10 cellular contexts compared by ENCODE assay signal in genomic region chr2:113181491-113182051, GRCh38. TPM values are rescaled to one million over a fixed set of nuclear protein-coding genes. Genes with fewer than 3 reads are reported as not detected.
DNase-seq lines count a peak whose midpoint lies in the region; ATAC-seq, FAIRE-seq and TF ChIP-seq lines count a peak whose summit lies in the region.
"Had no signal": no experiment of that assay in that cellular context is flagged by ENCODE, and none has a peak within 500 bp of the region (broad histone marks: within the 10 kb centered on the region; RNA-seq: fewer than 3 reads in every experiment).

No MANE protein-coding gene starts in this region.

- TF ChIP-seq POLR2A in right lobe of liver (IDR thresholded peaks at IDR 0.05), result no peak

- DNase-seq in Right ventricle myocardium inferior (ENCODE audit: missing footprints), result peak; percentile 18
- DNase-seq in right cardiac atrium, result no peak
- peak; percentile 56 for DNase-seq in activated CD8-positive, alpha-beta T cell treated with anti-CD3 and anti-CD28 coated beads, Interleukin-2, amount 10 ng/mL, durations not matched to agents 7 days and 5 days
- DNase-seq in right lobe of liver, result peak in 1 of 3 donors; percentile 37
- no peak for DNase-seq in urothelium cell line (ENCODE audit: low spot score)
- DNase-seq in osteocyte (ENCODE audit: extremely low spot score, unreplicated experiment), result no peak
- DNase-seq in superior temporal gyrus (ENCODE audit: extremely low spot score), result no peak
- DNase-seq: kidney glomerular epithelial cell had no signal

- peak overlapping the region; percentile 83 for H3K27ac Mint-ChIP-seq in activated CD8-positive, alpha-beta T cell treated with anti-CD3 and anti-CD28 coated beads, Interleukin-2, amount 10 ng/mL, durations not matched to agents 7 days and 5 days
- H3K27ac Mint-ChIP-seq in osteocyte (ENCODE audit: unreplicated experiment), result no peak overlapping the region

- WGBS in right cardiac atrium, result 58% methylated on average over 4 of the region's 4 CpGs
- WGBS in right lobe of liver (ENCODE audit: insufficient coverage, low coverage, low lambda C conversion rate, missing lambda C conversion rate), result 39% methylated on average over 3 of the region's 4 CpGs

- no peaks in the 10 kb centered on the region for H3K27me3 ChIP-seq in right cardiac atrium (ENCODE audit: control insufficient read depth, insufficient read depth)
- no peaks in the 10 kb centered on the region for H3K27me3 ChIP-seq in right lobe of liver
- H3K27me3 ChIP-seq: ascending aorta had no signal

- peak overlapping the region; percentile 83 for H3K4me3 Mint-ChIP-seq in activated CD8-positive, alpha-beta T cell treated with anti-CD3 and anti-CD28 coated beads, Interleukin-2, amount 10 ng/mL, durations not matched to agents 7 days and 5 days
- no peak overlapping the region for H3K4me3 Mint-ChIP-seq in osteocyte (ENCODE audit: unreplicated experiment)

- H3K4me1 ChIP-seq in right cardiac atrium (ENCODE audit: control insufficient read depth, insufficient read depth, low read length) (peaks cover 2% of the 10 kb centered on the region), right lobe of liver (peaks cover 0 to 51% (median 20%) of the 10 kb centered on the region in 4 donors)
- H3K4me1 ChIP-seq: ascending aorta had no signal

- no peaks in the 10 kb centered on the region for H3K27me3 Mint-ChIP-seq in activated CD8-positive, alpha-beta T cell treated with anti-CD3 and anti-CD28 coated beads, Interleukin-2, amount 10 ng/mL, durations not matched to agents 7 days and 5 days (ENCODE audit: low read depth)
- no peaks in the 10 kb centered on the region for H3K27me3 Mint-ChIP-seq in osteocyte (ENCODE audit: unreplicated experiment)

- CTCF ChIA-PET in activated CD8-positive, alpha-beta T cell treated with anti-CD3 and anti-CD28 coated beads, Interleukin-2, amount 10 ng/mL, durations not matched to agents 7 days and 5 days (lab: Charles Lee), result interaction anchor here (1.1 to 13.5 kb wide), 9 partner anchors 11 to 209 kb away, joined by 3 to 370 read pairs (median 7); no protein-coding TSS in a partner anchor

- POLR2A ChIA-PET in activated CD8-positive, alpha-beta T cell treated with anti-CD3 and anti-CD28 coated beads, Interleukin-2, amount 10 ng/mL, durations not matched to agents 7 days and 5 days (lab: Charles Lee), result interaction anchor here (1.3 to 2.2 kb wide), 4 partner anchors 14 to 46 kb away, joined by 3 to 11 read pairs (median 5); no protein-coding TSS in a partner anchor

- TF ChIP-seq CTCF in right lobe of liver (IDR thresholded peaks at IDR 0.05) (no peak), osteocyte (IDR thresholded peaks at IDR 0.05) (no peak)

- H3K9me3 Mint-ChIP-seq in activated CD8-positive, alpha-beta T cell treated with anti-CD3 and anti-CD28 coated beads, Interleukin-2, amount 10 ng/mL, durations not matched to agents 7 days and 5 days (ENCODE audit: insufficient read depth), result no peaks in the 10 kb centered on the region
- H3K9me3 Mint-ChIP-seq in osteocyte (ENCODE audit: unreplicated experiment), result no peaks in the 10 kb centered on the region

- H3K36me3 Mint-ChIP-seq in activated CD8-positive, alpha-beta T cell treated with anti-CD3 and anti-CD28 coated beads, Interleukin-2, amount 10 ng/mL, durations not matched to agents 7 days and 5 days (ENCODE audit: low read depth), result peaks cover 94% of the 10 kb centered on the region
- no peaks in the 10 kb centered on the region for H3K36me3 Mint-ChIP-seq in osteocyte (ENCODE audit: unreplicated experiment)

- no peaks in the 10 kb centered on the region for H3K36me3 ChIP-seq in right lobe of liver
- H3K36me3 ChIP-seq: ascending aorta had no signal

- H3K27ac ChIP-seq in right cardiac atrium (ENCODE audit: low read length) (no peak overlapping the region), right lobe of liver (peak overlapping the region in 2 of 3 donors; percentile 69 to 70)
- H3K27ac ChIP-seq: ascending aorta had no signal

- peak; percentile 30 for FAIRE-seq in urothelium cell line (lab: Jason Lieb, UNC)

- ATAC-seq in Right ventricle myocardium inferior (no peak), right cardiac atrium (no peak), right lobe of liver (peak in 1 of 4 donors; percentile 1), HG02885 (IDR thresholded peaks at IDR 0.05; ENCODE audit: poor library complexity, unreplicated experiment) (no peak)
- ATAC-seq in activated CD8-positive, alpha-beta T cell treated with anti-CD3 and anti-CD28 coated beads, Interleukin-2, amount 10 ng/mL, durations not matched to agents 7 days and 5 days, result peak; percentile 43

- H3K9me3 ChIP-seq in right cardiac atrium (ENCODE audit: control insufficient read depth, low read length) (no peaks in the 10 kb centered on the region), right lobe of liver (no peaks in the 10 kb centered on the region)
- H3K9me3 ChIP-seq: ascending aorta had no signal

- intact Hi-C loops in Right ventricle myocardium inferior (cut with DNase I), result no loop called here
- intact Hi-C loops in right cardiac atrium (cut with DNase I), result no loop called here
- intact Hi-C loops in right lobe of liver (cut with DNase I), result no loop called here

- H3K4me1 Mint-ChIP-seq in activated CD8-positive, alpha-beta T cell treated with anti-CD3 and anti-CD28 coated beads, Interleukin-2, amount 10 ng/mL, durations not matched to agents 7 days and 5 days (ENCODE audit: low read depth), result peaks cover 93% of the 10 kb centered on the region
- H3K4me1 Mint-ChIP-seq in osteocyte (ENCODE audit: unreplicated experiment), result peaks cover 14% of the 10 kb centered on the region

- H3K4me3 ChIP-seq in right cardiac atrium (ENCODE audit: low read length) (no peak overlapping the region), right lobe of liver (no peak overlapping the region)
- H3K4me3 ChIP-seq: ascending aorta had no signal

RNA-seq across cellular contexts. Expression of gene PSD4, which starts 7.8 kb away (rescaled TPM):
- total RNA-seq in Right ventricle myocardium inferior (3.4 TPM), right cardiac atrium (1 to 10 TPM; 2.0 to 4.0 (median 3.3) TPM), right lobe of liver (10 to 100 TPM; 38.0 to 77.8 (median 58.7) TPM), osteocyte (6.3 and 8.9 TPM in 2 replicates)
- polyA plus RNA-seq in right cardiac atrium, result 1.0 TPM
- total RNA-seq in activated CD8-positive, alpha-beta T cell treated with anti-CD3 and anti-CD28 coated beads, Interleukin-2, amount 10 ng/mL, durations not matched to agents 7 days and 5 days, result 100 to 1,000 TPM; 394 to 404 TPM

RNA-seq across cellular contexts. Expression of gene IL1RN, which starts 54.2 kb away (rescaled TPM):
- total RNA-seq in Right ventricle myocardium inferior (0.89 TPM), right cardiac atrium (1 to 10 TPM in 1 of 4 donors, under 1 TPM in 3; 0.45 to 1.1 (median 0.78) TPM), right lobe of liver (10 to 100 TPM; 14.5 to 98.1 (median 43.9) TPM), osteocyte (not detected in 2 replicates)
- polyA plus RNA-seq in right cardiac atrium, result 0.54 TPM
- total RNA-seq in activated CD8-positive, alpha-beta T cell treated with anti-CD3 and anti-CD28 coated beads, Interleukin-2, amount 10 ng/mL, durations not matched to agents 7 days and 5 days, result under 1 TPM in 1 of 2 experiments, not detected in 1; 0.31 TPM
- total RNA-seq: ascending aorta had no signal

Comparison
In these comparisons a context has a peak if more than half of its experiments do, and no peak if none do; other contexts are left out.
1. DNase-seq: peak in Right ventricle myocardium inferior (single experiment) and activated CD8-positive, alpha-beta T cell treated with anti-CD3 and anti-CD28 coated beads, Interleukin-2, amount 10 ng/mL, durations not matched to agents 7 days and 5 days (single experiment); none in right cardiac atrium (0 of 3), urothelium cell line (single experiment), osteocyte (single experiment) and superior temporal gyrus (single experiment).
2. RNA of gene PSD4, which starts 7.8 kb away (total RNA-seq): 394 to 404 TPM in activated CD8-positive, alpha-beta T cell treated with anti-CD3 and anti-CD28 coated beads, Interleukin-2, amount 10 ng/mL, durations not matched to agents 7 days and 5 days; 38.0 to 77.8 TPM in right lobe of liver, 6.3 to 8.9 TPM in osteocyte, 2.0 to 4.0 TPM in right cardiac atrium and 3.4 TPM in Right ventricle myocardium inferior (single experiment); every median in the first group is over 4 times any median in the second.